8 cellular contexts compared by ENCODE assay signal in the genomic region with DNA sequence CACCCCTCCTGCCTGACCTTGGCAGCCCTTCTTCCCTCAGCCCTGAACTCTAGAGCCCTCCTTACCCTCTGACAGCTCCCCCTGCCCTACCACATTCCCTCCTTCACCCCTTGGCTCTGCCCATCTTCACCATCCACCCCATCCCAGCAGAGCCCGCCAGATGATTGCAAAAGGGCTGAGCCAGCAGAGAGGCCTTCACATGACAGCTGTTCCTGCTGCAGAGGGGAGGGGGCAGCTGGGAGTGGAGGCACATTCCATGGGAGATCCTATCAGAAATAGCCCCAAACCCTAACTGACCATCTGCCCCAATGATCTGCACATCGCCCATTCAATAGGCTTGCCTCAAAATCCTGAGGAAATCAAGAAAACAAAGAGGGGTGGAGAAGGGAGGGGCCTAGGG. TPM values are rescaled to one million over a fixed set of nuclear protein-coding genes. Genes with fewer than 3 reads are reported as not detected.
DNase-seq lines count a peak whose midpoint lies in the region; ATAC-seq and TF ChIP-seq lines count a peak whose summit lies in the region.

No MANE protein-coding gene starts in this region.

- peak overlapping the region; percentile 85 for H3K27ac Mint-ChIP-seq in activated naive CD4-positive, alpha-beta T cell treated with anti-CD3 and anti-CD28 coated beads for 36 hours
- peak overlapping the region; percentile 100 for H3K27ac Mint-ChIP-seq in memory B cell

- peaks cover 56% of the 10 kb centered on the region for H3K4me1 ChIP-seq in adipocyte (ENCODE audit: control insufficient read depth, insufficient read depth, low read length)
- peaks cover 90% of the 10 kb centered on the region for H3K4me1 ChIP-seq in upper lobe of right lung
- peaks cover 21% of the 10 kb centered on the region for H3K4me1 ChIP-seq in HAP-1

- CTCF ChIA-PET in activated naive CD4-positive, alpha-beta T cell treated with anti-CD3 and anti-CD28 coated beads for 36 hours (lab: Charles Lee): interaction anchor here (0.6 to 6.0 kb wide), 4 partner anchors 11 to 327 kb away, joined by 3 to 55 read pairs (median 20); a partner anchor contains a TSS

- in situ Hi-C loops in HAP-1 (cut with MboI; ENCODE audit: low sequenced_read_pairs): no loop called here

- H3K36me3 ChIP-seq in adipocyte (ENCODE audit: control insufficient read depth, insufficient read depth, low read length, severe bottlenecking): peaks cover 15% of the 10 kb centered on the region
- H3K36me3 ChIP-seq in upper lobe of right lung: peaks cover 13% of the 10 kb centered on the region
- H3K36me3 ChIP-seq in HAP-1 (replicated peaks): peaks cover 33% of the 10 kb centered on the region

- peaks cover 1% of the 10 kb centered on the region for H3K9me3 Mint-ChIP-seq in activated naive CD4-positive, alpha-beta T cell treated with anti-CD3 and anti-CD28 coated beads for 36 hours
- H3K9me3 Mint-ChIP-seq in memory B cell: no peaks in the 10 kb centered on the region

- no peak overlapping the region for H3K4me3 Mint-ChIP-seq in activated naive CD4-positive, alpha-beta T cell treated with anti-CD3 and anti-CD28 coated beads for 36 hours
- peak overlapping the region; percentile 9 for H3K4me3 Mint-ChIP-seq in memory B cell

- TF ChIP-seq CTCF in upper lobe of right lung (IDR thresholded peaks at IDR 0.05): no peak

- no peaks in the 10 kb centered on the region for H3K27me3 Mint-ChIP-seq in activated naive CD4-positive, alpha-beta T cell treated with anti-CD3 and anti-CD28 coated beads for 36 hours (ENCODE audit: low read depth)
- H3K27me3 Mint-ChIP-seq in memory B cell: no peaks in the 10 kb centered on the region

- H3K9me3 ChIP-seq in adipocyte (ENCODE audit: control insufficient read depth, low read length): no peaks in the 10 kb centered on the region
- no peaks in the 10 kb centered on the region for H3K9me3 ChIP-seq in upper lobe of right lung
- H3K9me3 ChIP-seq in HAP-1: no peaks in the 10 kb centered on the region

- H3K27ac ChIP-seq in upper lobe of right lung: peak overlapping the region; percentile 98

- peaks cover 25% of the 10 kb centered on the region for H3K36me3 Mint-ChIP-seq in activated naive CD4-positive, alpha-beta T cell treated with anti-CD3 and anti-CD28 coated beads for 36 hours (ENCODE audit: low read depth)
- H3K36me3 Mint-ChIP-seq in memory B cell: peaks cover 5% of the 10 kb centered on the region

- H3K9ac ChIP-seq in adipocyte (ENCODE audit: low read length): peak overlapping the region; percentile 89

- ATAC-seq in memory B cell (ENCODE audit: low read depth) (no peak), upper lobe of right lung (no peak)

- DNase-seq in activated naive CD4-positive, alpha-beta T cell treated with anti-CD3 and anti-CD28 coated beads for 36 hours: no peak
- DNase-seq in activated naive CD4-positive, alpha-beta T cell treated with Interleukin-2 at 50 U/mL for 16 hours: no peak
- peak; percentile 55 for DNase-seq in adipocyte (ENCODE audit: low read depth)
- DNase-seq in memory B cell (ENCODE audit: low spot score in 2 of 2): no peak
- DNase-seq in upper lobe of right lung: no peak
- DNase-seq in COLO668 (lab: John Stamatoyannopoulos, UW; ENCODE audit: unreplicated experiment): no peak
- DNase-seq in stimulated activated CD4-positive, alpha-beta T cell treated with anti-CD3 and anti-CD28 coated beads, Interleukin-4, amount 100 ng/mL, for 1 hour: no peak
- no peak for DNase-seq in HAP-1 (ENCODE audit: low spot score in 2 of 2)

- intact Hi-C loops in activated naive CD4-positive, alpha-beta T cell treated with anti-CD3 and anti-CD28 coated beads for 36 hours (cut with micrococcal nuclease): loop anchor here (10.0 kb wide), 1 partner anchor 1130 kb away; a partner anchor contains a TSS
- intact Hi-C loops in upper lobe of right lung (cut with DNase I): no loop called here

- H3K4me3 ChIP-seq in adipocyte (ENCODE audit: low read length) (peak overlapping the region; percentile 74), upper lobe of right lung (no peak overlapping the region), HAP-1 (no peak overlapping the region)

- H3K4me1 Mint-ChIP-seq in activated naive CD4-positive, alpha-beta T cell treated with anti-CD3 and anti-CD28 coated beads for 36 hours (ENCODE audit: low read depth): peaks cover 82% of the 10 kb centered on the region
- peaks cover 61% of the 10 kb centered on the region for H3K4me1 Mint-ChIP-seq in memory B cell

- no peaks in the 10 kb centered on the region for H3K27me3 ChIP-seq in adipocyte (replicated peaks; ENCODE audit: control insufficient read depth, insufficient read depth, low read length)
- no peaks in the 10 kb centered on the region for H3K27me3 ChIP-seq in upper lobe of right lung
- H3K27me3 ChIP-seq in HAP-1 (ENCODE audit: low read depth): no peaks in the 10 kb centered on the region

RNA-seq across cellular contexts. Expression of a gene that starts 7.8 kb away (rescaled TPM):
- 1 to 10 TPM; 9.2 to 9.4 TPM for total RNA-seq in activated naive CD4-positive, alpha-beta T cell treated with anti-CD3 and anti-CD28 coated beads for 36 hours
- 819 TPM for total RNA-seq in upper lobe of right lung

RNA-seq across cellular contexts. Expression of a gene that starts 19.3 kb away (rescaled TPM):
- total RNA-seq in activated naive CD4-positive, alpha-beta T cell treated with anti-CD3 and anti-CD28 coated beads for 36 hours: 1,000 to 10,000 TPM; 2,282 to 2,440 TPM
- total RNA-seq in upper lobe of right lung: 847 TPM

RNA-seq across cellular contexts. Expression of a gene that starts 36.9 kb away (rescaled TPM):
- total RNA-seq in activated naive CD4-positive, alpha-beta T cell treated with anti-CD3 and anti-CD28 coated beads for 36 hours: 10 to 100 TPM; 38.2 to 42.0 TPM
- 17.6 TPM for total RNA-seq in upper lobe of right lung

RNA-seq across cellular contexts. Expression of a gene that starts 47.3 kb away (rescaled TPM):
- 100 to 1,000 TPM; 191 to 197 TPM for total RNA-seq in activated naive CD4-positive, alpha-beta T cell treated with anti-CD3 and anti-CD28 coated beads for 36 hours
- 75.0 TPM for total RNA-seq in upper lobe of right lung

RNA-seq across cellular contexts. Expression of a gene that starts 58.2 kb away (rescaled TPM):
- total RNA-seq in activated naive CD4-positive, alpha-beta T cell treated with anti-CD3 and anti-CD28 coated beads for 36 hours: 10 to 100 TPM; 81.8 to 97.1 TPM
- total RNA-seq in upper lobe of right lung: 91.1 TPM

Comparison
In these comparisons a context has a peak if more than half of its experiments do, and no peak if none do; other contexts are left out.
1. RNA of a gene that starts 7.8 kb away (total RNA-seq): 819 TPM in upper lobe of right lung (single experiment); 9.2 to 9.4 TPM in activated naive CD4-positive, alpha-beta T cell treated with anti-CD3 and anti-CD28 coated beads for 36 hours; every median in the first group is over 10 times any median in the second.